ENCODE assay signal across 8 cellular contexts in the genomic region with DNA sequence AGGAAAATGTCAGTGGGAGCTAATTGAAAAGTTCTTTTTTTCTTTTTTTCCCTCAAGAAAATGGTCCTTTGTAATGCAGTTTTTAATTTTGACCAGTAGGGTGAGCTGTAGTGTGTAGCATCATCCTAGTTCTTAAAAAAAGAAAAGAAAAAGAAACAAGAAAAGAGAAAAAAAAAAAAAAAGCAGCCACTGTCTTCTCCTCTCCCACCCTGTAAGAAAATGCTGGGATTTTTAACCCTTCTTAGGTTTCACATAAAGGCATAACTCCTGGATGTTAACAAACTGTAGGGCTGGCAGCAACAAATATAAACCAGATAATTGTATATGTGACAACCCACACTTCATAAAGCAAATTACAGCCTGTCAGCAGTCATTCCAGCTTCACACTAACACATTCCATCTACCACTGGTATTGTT.
DNase-seq lines count a peak whose midpoint lies in the region; ATAC-seq, FAIRE-seq and TF ChIP-seq lines count a peak whose summit lies in the region.

No MANE protein-coding gene starts in this region.

- intact Hi-C loops in dorsolateral prefrontal cortex (cut with DNase I) = no loop called here
- intact Hi-C loops in left colon (cut with DNase I, micrococcal nuclease) = no loop called here

- no peaks in the 10 kb centered on the region for H3F3A ChIP-seq in neural cell (ENCODE audit: insufficient read depth, low read length, poor library complexity, severe bottlenecking)

- H3K9me2 ChIP-seq in neural cell (ENCODE audit: insufficient read depth, low read length) = no peaks in the 10 kb centered on the region

- DNase-seq in GM12864 (ENCODE audit: low read depth) = peak; percentile 1
- DNase-seq in NT2/D1 (ENCODE audit: low read depth, low spot score) = peak; percentile 13
- DNase-seq in dorsolateral prefrontal cortex = no peak
- DNase-seq in left colon = no peak
- no peak for DNase-seq in KG1 (lab: John Stamatoyannopoulos, UW)

- TF ChIP-seq CTCF in GM12864 (IDR thresholded peaks at IDR 0.05; ENCODE audit: low read depth, low read length, missing control alignments) (peak; percentile 42), dorsolateral prefrontal cortex (IDR thresholded peaks at IDR 0.05 in 54 of 56, conservative IDR thresholded peaks at IDR 0.05 in 2 of 56; ENCODE audit: low read depth in 1 of 56, partially characterized antibody in 56 of 56) (peak; percentile 33 to 74 (median 62)), neural cell (IDR thresholded peaks at IDR 0.05; ENCODE audit: poor library complexity, severe bottlenecking) (peak; percentile 84)

- H3K79me2 ChIP-seq in neural cell (replicated peaks; ENCODE audit: insufficient read depth, low read length) = no peaks in the 10 kb centered on the region

- ATAC-seq in HG03469 (IDR thresholded peaks at IDR 0.05; ENCODE audit: unreplicated experiment) (no peak), left colon (no peak)

- H2AFZ ChIP-seq in neural cell (ENCODE audit: low read depth, low read length) = no peak overlapping the region

- no peak overlapping the region for H3K9ac ChIP-seq in NT2/D1 (ENCODE audit: insufficient read length, low read depth)
- no peak overlapping the region for H3K9ac ChIP-seq in neural cell (ENCODE audit: low read length)

- H3K4me3 ChIP-seq in GM12864 (ENCODE audit: low read depth, low read length) = no peak overlapping the region
- H3K4me3 ChIP-seq in NT2/D1 (ENCODE audit: insufficient read length, low read depth) = no peak overlapping the region
- H3K4me3 ChIP-seq in dorsolateral prefrontal cortex = no peak overlapping the region
- H3K4me3 ChIP-seq in neural cell (ENCODE audit: low read length) = no peak overlapping the region

- TF ChIP-seq RAD21 in neural cell (conservative IDR thresholded peaks at IDR 0.05) = peak; percentile 80

- H3K4me1 ChIP-seq in NT2/D1 (ENCODE audit: insufficient read depth, insufficient read length) = no peaks in the 10 kb centered on the region

- peak; percentile 86 for FAIRE-seq in A204.1 (lab: Jason Lieb, UNC)

- H4K20me1 ChIP-seq in neural cell (ENCODE audit: insufficient read depth) = no peaks in the 10 kb centered on the region

- H3K27me3 ChIP-seq in NT2/D1 (ENCODE audit: insufficient read depth, insufficient read length) (peaks cover 8% of the 10 kb centered on the region), dorsolateral prefrontal cortex (peaks cover 0 to 76% (median 33%) of the 10 kb centered on the region in 45 donors), neural cell (ENCODE audit: insufficient read depth, low read depth, low read length) (peaks cover 14% of the 10 kb centered on the region)

- H3K36me3 ChIP-seq in NT2/D1 (ENCODE audit: insufficient read depth, insufficient read length, low read length) (no peaks in the 10 kb centered on the region), neural cell (ENCODE audit: insufficient read depth, low read length) (no peaks in the 10 kb centered on the region)

- H3K9me3 ChIP-seq in NT2/D1 (ENCODE audit: insufficient read depth, low read length) (no peaks in the 10 kb centered on the region), neural cell (ENCODE audit: low read length) (no peaks in the 10 kb centered on the region)

- H3K27ac ChIP-seq in dorsolateral prefrontal cortex (no peak overlapping the region), neural cell (ENCODE audit: low read length) (no peak overlapping the region)

- TF ChIP-seq EP300 in neural cell (conservative IDR thresholded peaks at IDR 0.05; ENCODE audit: poor library complexity, severe bottlenecking) = peak; percentile 78

- peak overlapping the region; percentile 5 for H3K4me2 ChIP-seq in neural cell (ENCODE audit: low read length)

TF ChIP-seq in neural cell, 6 proteins besides CTCF, POLR2A, EP300 and RAD21:
- TF ChIP-seq POLR2AphosphoS5 (IDR thresholded peaks at IDR 0.05) (peak; percentile 50), SMC3 (conservative IDR thresholded peaks at IDR 0.05; ENCODE audit: poor library complexity) (peak; percentile 78)
- TF ChIP-seq, protein P1, sequence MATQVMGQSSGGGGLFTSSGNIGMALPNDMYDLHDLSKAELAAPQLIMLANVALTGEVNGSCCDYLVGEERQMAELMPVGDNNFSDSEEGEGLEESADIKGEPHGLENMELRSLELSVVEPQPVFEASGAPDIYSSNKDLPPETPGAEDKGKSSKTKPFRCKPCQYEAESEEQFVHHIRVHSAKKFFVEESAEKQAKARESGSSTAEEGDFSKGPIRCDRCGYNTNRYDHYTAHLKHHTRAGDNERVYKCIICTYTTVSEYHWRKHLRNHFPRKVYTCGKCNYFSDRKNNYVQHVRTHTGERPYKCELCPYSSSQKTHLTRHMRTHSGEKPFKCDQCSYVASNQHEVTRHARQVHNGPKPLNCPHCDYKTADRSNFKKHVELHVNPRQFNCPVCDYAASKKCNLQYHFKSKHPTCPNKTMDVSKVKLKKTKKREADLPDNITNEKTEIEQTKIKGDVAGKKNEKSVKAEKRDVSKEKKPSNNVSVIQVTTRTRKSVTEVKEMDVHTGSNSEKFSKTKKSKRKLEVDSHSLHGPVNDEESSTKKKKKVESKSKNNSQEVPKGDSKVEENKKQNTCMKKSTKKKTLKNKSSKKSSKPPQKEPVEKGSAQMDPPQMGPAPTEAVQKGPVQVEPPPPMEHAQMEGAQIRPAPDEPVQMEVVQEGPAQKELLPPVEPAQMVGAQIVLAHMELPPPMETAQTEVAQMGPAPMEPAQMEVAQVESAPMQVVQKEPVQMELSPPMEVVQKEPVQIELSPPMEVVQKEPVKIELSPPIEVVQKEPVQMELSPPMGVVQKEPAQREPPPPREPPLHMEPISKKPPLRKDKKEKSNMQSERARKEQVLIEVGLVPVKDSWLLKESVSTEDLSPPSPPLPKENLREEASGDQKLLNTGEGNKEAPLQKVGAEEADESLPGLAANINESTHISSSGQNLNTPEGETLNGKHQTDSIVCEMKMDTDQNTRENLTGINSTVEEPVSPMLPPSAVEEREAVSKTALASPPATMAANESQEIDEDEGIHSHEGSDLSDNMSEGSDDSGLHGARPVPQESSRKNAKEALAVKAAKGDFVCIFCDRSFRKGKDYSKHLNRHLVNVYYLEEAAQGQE (IDR thresholded peaks at IDR 0.05; ENCODE audit: borderline replicate concordance) = no peak

Comparison
In these comparisons a context has a peak if more than half of its experiments do, and no peak if none do; other contexts are left out.
1. DNase-seq: peak in GM12864 (single experiment) and NT2/D1 (single experiment); none in dorsolateral prefrontal cortex (0 of 10), left colon (0 of 2) and KG1 (single experiment).
2. Peak in every context shown above with its lines, with median percentiles within 50 percentile points of each other: CTCF ChIP-seq.